ENCODE assay signal across 15 cellular contexts in genomic region chr3:26376131-26376530, GRCh38.
DNase-seq lines count a peak whose midpoint lies in the region; ATAC-seq and TF ChIP-seq lines count a peak whose summit lies in the region.
"Had no signal": no experiment of that assay in that cellular context is flagged by ENCODE, and none has a peak within 500 bp of the region (broad histone marks: within the 10 kb centered on the region; RNA-seq: fewer than 3 reads in every experiment).

No MANE protein-coding gene starts in this region.

- no peak for ATAC-seq in GM21825 (IDR thresholded peaks at IDR 0.05; ENCODE audit: unreplicated experiment)
- ATAC-seq: GM12878, HepG2 had no signal

- no peak overlapping the region for H3K27ac ChIP-seq in osteoblast (ENCODE audit: low read depth, low read length)
- no peak overlapping the region for H3K27ac ChIP-seq in Karpas-422 (ENCODE audit: low read length)

- H2AFZ ChIP-seq in osteoblast (ENCODE audit: low read length) (no peak overlapping the region), Karpas-422 (ENCODE audit: low read length) (no peak overlapping the region)

- H3K27me3 ChIP-seq in osteoblast (ENCODE audit: insufficient read depth, low read length), result no peaks in the 10 kb centered on the region
- H3K27me3 ChIP-seq in Karpas-422 (ENCODE audit: low read length), result no peaks in the 10 kb centered on the region

- H3K4me1 ChIP-seq in osteoblast (ENCODE audit: insufficient read depth, low read length) (no peaks in the 10 kb centered on the region), Karpas-422 (ENCODE audit: low read length) (no peaks in the 10 kb centered on the region)

- H3K4me3 ChIP-seq in osteoblast (ENCODE audit: insufficient read depth, low read length) (no peak overlapping the region), Karpas-422 (ENCODE audit: low read length) (no peak overlapping the region)
- H3K4me3 ChIP-seq: GM12878 had no signal

- no peaks in the 10 kb centered on the region for H3K36me3 ChIP-seq in osteoblast (ENCODE audit: insufficient read depth, low read length)
- H3K36me3 ChIP-seq in Karpas-422 (ENCODE audit: insufficient read depth, low read length), result no peaks in the 10 kb centered on the region

- H4K20me1 ChIP-seq in osteoblast (ENCODE audit: insufficient read depth, low read length), result no peaks in the 10 kb centered on the region
- no peaks in the 10 kb centered on the region for H4K20me1 ChIP-seq in Karpas-422 (ENCODE audit: insufficient read depth, low read depth, low read length)

- TF ChIP-seq CTCF in osteoblast (IDR thresholded peaks at IDR 0.05; ENCODE audit: extremely low read depth, low read depth, low read length), result no peak

- in situ Hi-C loops in G401 (cut with HindIII; ENCODE audit: low sequenced_read_pairs), result no loop called here

- peak; percentile 54 for DNase-seq in G401 (ENCODE audit: low spot score)
- DNase-seq in cerebellar cortex (ENCODE audit: low spot score), result peak; percentile 55
- peak; percentile 43 for DNase-seq in medulla oblongata (ENCODE audit: extremely low spot score)
- DNase-seq in osteoblast (ENCODE audit: insufficient read length, low spot score, missing footprints), result peak; percentile 18
- DNase-seq in activated naive CD4-positive, alpha-beta T cell (lab: John Stamatoyannopoulos, UW), result no peak
- DNase-seq in Karpas-422, result no peak
- DNase-seq: 8988T; Calu3; CD4-positive, alpha-beta T cell; DMS 273 treated with DMSO at 0.1 percent for 48 hours; HCEC 1CT; HFFc6 had no signal

- H3K79me2 ChIP-seq in osteoblast (ENCODE audit: insufficient read depth, low read length) (no peaks in the 10 kb centered on the region), Karpas-422 (ENCODE audit: low read length) (no peaks in the 10 kb centered on the region)

- H3K4me2 ChIP-seq in osteoblast (ENCODE audit: insufficient read depth, low read length), result no peak overlapping the region
- H3K4me2 ChIP-seq in Karpas-422 (ENCODE audit: low read depth, low read length, poor library complexity, severe bottlenecking), result no peak overlapping the region

- H3K9me3 ChIP-seq in osteoblast (ENCODE audit: low read depth, low read length) (no peaks in the 10 kb centered on the region), Karpas-422 (ENCODE audit: low read length) (no peaks in the 10 kb centered on the region)

- H3K9me2 ChIP-seq in Karpas-422 (replicated peaks; ENCODE audit: insufficient read depth, low read length), result no peaks in the 10 kb centered on the region

- H3K9ac ChIP-seq in Karpas-422 (ENCODE audit: low read length), result no peak overlapping the region

Comparison
In these comparisons a context has a peak if more than half of its experiments do, and no peak if none do; other contexts are left out.
1. DNase-seq: peak in G401 (single experiment), cerebellar cortex (single experiment), medulla oblongata (single experiment) and osteoblast (single experiment); none in activated naive CD4-positive, alpha-beta T cell (0 of 4) and Karpas-422 (single experiment).